14 cellular contexts compared by ENCODE assay signal in the genomic region with DNA sequence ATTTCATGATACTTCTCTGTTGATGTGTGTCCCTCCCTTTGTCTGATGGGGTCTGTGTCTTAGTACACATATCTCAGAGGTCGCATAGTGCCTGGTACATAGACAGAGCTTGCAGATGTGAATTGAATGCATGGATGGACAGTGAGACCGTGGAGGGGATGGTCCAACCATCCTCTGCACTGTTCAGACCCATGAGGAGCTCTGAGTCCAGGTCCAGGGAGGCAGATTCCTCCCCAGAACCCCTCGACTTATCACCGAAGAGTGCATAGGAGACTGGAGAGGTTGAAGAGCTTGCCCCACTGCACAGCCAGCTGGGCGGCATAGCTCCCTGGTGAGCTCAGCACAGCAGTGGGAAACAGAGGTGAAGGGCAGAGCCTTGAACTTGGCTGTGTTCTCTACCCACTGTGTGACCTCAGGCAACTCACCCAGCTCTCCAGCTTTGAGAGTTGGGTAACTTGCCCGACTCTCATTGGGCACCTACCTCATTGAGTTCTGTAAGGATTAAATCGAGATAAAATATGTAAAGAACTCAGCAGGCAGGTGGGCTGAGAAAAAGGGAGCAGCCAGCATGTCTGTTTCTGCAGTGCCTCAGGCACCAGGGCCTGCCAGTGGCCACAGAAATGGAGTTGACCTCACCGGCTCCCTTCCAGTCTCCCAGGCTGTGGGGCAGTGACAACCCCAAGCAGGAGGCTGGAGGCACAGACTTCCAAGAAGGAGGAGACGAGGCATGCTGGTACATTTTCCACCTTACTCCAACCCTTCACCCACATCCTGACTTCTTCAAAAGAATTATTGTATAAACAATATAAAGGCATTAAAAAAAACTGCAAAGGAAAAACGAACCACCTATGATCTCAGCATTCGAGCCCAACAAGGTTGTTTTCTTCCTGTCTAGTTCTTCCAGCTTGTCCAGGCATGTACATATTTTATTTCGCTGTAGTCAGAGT. TPM values are rescaled to one million over a fixed set of nuclear protein-coding genes. Genes with fewer than 3 reads are reported as not detected.
A peak's percentile ranks its signal among the peaks of the same experiment; 100 is the strongest.
DNase-seq lines count a peak whose midpoint lies in the region; ATAC-seq lines count a peak whose summit lies in the region.
"Had no signal": no experiment of that assay in that cellular context is flagged by ENCODE, and none has a peak within 500 bp of the region (broad histone marks: within the 10 kb centered on the region; RNA-seq: fewer than 3 reads in every experiment).

No MANE protein-coding gene starts in this region.

- intact Hi-C loops in left ventricle myocardium superior (cut with micrococcal nuclease): no loop called here

- DNase-seq in H4 (ENCODE audit: low spot score) (peak; percentile 60), RPMI7951 (ENCODE audit: low read depth) (peak; percentile 40), left ventricle myocardium superior (no peak), renal cortical epithelial cell (ENCODE audit: low read depth) (peak; percentile 49), NCI-H1092 treated with DMSO at 0.1 percent for 48 hours (lab: John Stamatoyannopoulos, UW) (no peak), NCI-H446 (lab: John Stamatoyannopoulos, UW) (no peak), mesenteric fat pad (ENCODE audit: low spot score) (no peak)
- DNase-seq: activated T-cell treated with anti-CD3 and anti-CD28 coated beads, Interleukin-2, amount 50 U/mL, for 24 hours; Caco-2; colonic mucosa; hippocampal formation; NCI-H82; transverse colon had no signal

- peak; percentile 95 for ATAC-seq in left ventricle myocardium superior
- no peak for ATAC-seq in GM21786 (IDR thresholded peaks at IDR 0.05; ENCODE audit: unreplicated experiment)

RNA-seq across cellular contexts. Expression of gene TFRC, which starts 54.1 kb away (rescaled TPM):
- total RNA-seq in H4 (2014; rRNA removed; shearing (Covaris generic)): 260 and 286 TPM in 2 replicates
- 147 and 169 TPM in 2 replicates for total RNA-seq in RPMI7951 (2014; rRNA removed; shearing (Covaris generic))
- 61.2 TPM for total RNA-seq in left ventricle myocardium superior
- 144 and 148 TPM in 2 replicates for total RNA-seq in renal cortical epithelial cell
- 291 TPM for total RNA-seq in mesenteric fat pad

Comparison
In these comparisons a context has a peak if more than half of its experiments do, and no peak if none do; other contexts are left out.
1. DNase-seq: peak in H4 (single experiment), RPMI7951 (single experiment) and renal cortical epithelial cell (single experiment); none in left ventricle myocardium superior (single experiment), NCI-H1092 treated with DMSO at 0.1 percent for 48 hours (single experiment), NCI-H446 (0 of 2) and mesenteric fat pad (single experiment).